ENCODE assay signal across 27 cellular contexts in genomic region chr17:63639125-63639524, GRCh38. TPM values are rescaled to one million over a fixed set of nuclear protein-coding genes. Genes with fewer than 3 reads are reported as not detected.
A peak's percentile ranks its signal among the peaks of the same experiment; 100 is the strongest.
DNase-seq lines count a peak whose midpoint lies in the region; ATAC-seq and TF ChIP-seq lines count a peak whose summit lies in the region.
"Had no signal": no experiment of that assay in that cellular context is flagged by ENCODE, and none has a peak within 500 bp of the region (broad histone marks: within the 10 kb centered on the region; RNA-seq: fewer than 3 reads in every experiment).

No MANE protein-coding gene starts in this region.

- no peaks in the 10 kb centered on the region for H3K27me3 Mint-ChIP-seq in activated T-cell treated with anti-CD3 and anti-CD28 coated beads, Interleukin-2, amount 50 U/mL, for 72 hours (ENCODE audit: low read depth)
- H3K27me3 Mint-ChIP-seq in activated T-cell treated with anti-CD3 and anti-CD28 coated beads, Interleukin-2, amount 50 U/mL, for 4 hours (ENCODE audit: low read depth) = no peaks in the 10 kb centered on the region
- H3K27me3 Mint-ChIP-seq in GM23338 (ENCODE audit: insufficient read depth, low read depth, poor library complexity) = peaks cover 1% of the 10 kb centered on the region
- H3K27me3 Mint-ChIP-seq in activated naive CD8-positive, alpha-beta T cell treated with anti-CD3 and anti-CD28 coated beads for 36 hours = no peaks in the 10 kb centered on the region
- H3K27me3 Mint-ChIP-seq: activated B cell treated with CpG ODN at 0.5 μM for 24 hours; IgD-negative memory B cell; naive B cell; stimulated activated naive B cell treated with anti-CD40 and anti-IgM and Interleukin-4, amounts not matched to agents 10 μg/mL and 1 μg/mL and 100 μg/mL, for 72 hours had no signal

- H3K4me1 ChIP-seq in GM23338 (ENCODE audit: insufficient read depth) (peaks cover 5% of the 10 kb centered on the region), right atrium auricular region (peaks cover 0 to 34% of the 10 kb centered on the region in 2 donors)

- no peaks in the 10 kb centered on the region for H3K36me3 ChIP-seq in GM23338 (ENCODE audit: insufficient read depth)
- H3K36me3 ChIP-seq in right atrium auricular region = peaks cover 44% of the 10 kb centered on the region

- H3K9me3 Mint-ChIP-seq in activated T-cell treated with anti-CD3 and anti-CD28 coated beads, Interleukin-2, amount 50 U/mL, for 72 hours = no peaks in the 10 kb centered on the region
- no peaks in the 10 kb centered on the region for H3K9me3 Mint-ChIP-seq in activated T-cell treated with anti-CD3 and anti-CD28 coated beads, Interleukin-2, amount 50 U/mL, for 4 hours
- no peaks in the 10 kb centered on the region for H3K9me3 Mint-ChIP-seq in GM23338
- H3K9me3 Mint-ChIP-seq in activated naive CD8-positive, alpha-beta T cell treated with anti-CD3 and anti-CD28 coated beads for 36 hours = no peaks in the 10 kb centered on the region
- no peaks in the 10 kb centered on the region for H3K9me3 Mint-ChIP-seq in stimulated activated effector memory CD8-positive, alpha-beta T cell treated with anti-CD3 and anti-CD28 coated beads, Interleukin-12 subunit alpha, Interleukin-12 subunit beta, amount 100 ng/mL, for 72 hours
- H3K9me3 Mint-ChIP-seq: activated B cell treated with CpG ODN at 0.5 μM for 24 hours; IgD-negative memory B cell; naive B cell; stimulated activated naive B cell treated with anti-CD40 and anti-IgM and Interleukin-4, amounts not matched to agents 10 μg/mL and 1 μg/mL and 100 μg/mL, for 72 hours had no signal

- TF ChIP-seq CTCF in GM23338 (conservative IDR thresholded peaks at IDR 0.05; ENCODE audit: low read depth in 2 of 2) (no peak), right atrium auricular region (IDR thresholded peaks at IDR 0.05) (no peak)

- peaks cover 10% of the 10 kb centered on the region for H3K4me1 Mint-ChIP-seq in activated T-cell treated with anti-CD3 and anti-CD28 coated beads, Interleukin-2, amount 50 U/mL, for 72 hours (ENCODE audit: low read depth)
- peaks cover 13% of the 10 kb centered on the region for H3K4me1 Mint-ChIP-seq in activated T-cell treated with anti-CD3 and anti-CD28 coated beads, Interleukin-2, amount 50 U/mL, for 4 hours (ENCODE audit: low read depth)
- H3K4me1 Mint-ChIP-seq in GM23338 = peaks cover 4% of the 10 kb centered on the region
- peaks cover 16% of the 10 kb centered on the region for H3K4me1 Mint-ChIP-seq in activated naive CD8-positive, alpha-beta T cell treated with anti-CD3 and anti-CD28 coated beads for 36 hours
- peaks cover 19% of the 10 kb centered on the region for H3K4me1 Mint-ChIP-seq in stimulated activated effector memory CD8-positive, alpha-beta T cell treated with anti-CD3 and anti-CD28 coated beads, Interleukin-12 subunit alpha, Interleukin-12 subunit beta, amount 100 ng/mL, for 72 hours

- no peaks in the 10 kb centered on the region for H3K9me3 ChIP-seq in right atrium auricular region
- H3K9me3 ChIP-seq: BLaER1, heart right ventricle, suprapubic skin had no signal

- 0 out of 2 replicates have a peak, but pooled peaks cover 2% of the 10 kb centered on the region for H4K20me1 ChIP-seq in GM23338 (replicated peaks; ENCODE audit: insufficient read depth)

- H2AFZ ChIP-seq in GM23338 = no peak overlapping the region

- no peak for ATAC-seq in activated T-cell treated with anti-CD3 and anti-CD28 coated beads, Interleukin-2, amount 50 U/mL, for 72 hours (replicated peaks in 1 of 2)
- ATAC-seq in activated T-cell treated with anti-CD3 and anti-CD28 coated beads, Interleukin-2, amount 50 U/mL, for 4 hours = no peak
- ATAC-seq in GM23338 = no peak
- ATAC-seq in stimulated activated effector memory CD8-positive, alpha-beta T cell treated with anti-CD3 and anti-CD28 coated beads, Interleukin-12 subunit alpha, Interleukin-12 subunit beta, amount 100 ng/mL, for 72 hours = no peak
- no peak for ATAC-seq in HG03025 (IDR thresholded peaks at IDR 0.05; ENCODE audit: low FRiP score, unreplicated experiment)
- ATAC-seq: heart right ventricle; PC-3; stimulated activated naive B cell treated with anti-CD40 and anti-IgM and Interleukin-4, amounts not matched to agents 10 μg/mL and 1 μg/mL and 100 μg/mL, for 72 hours had no signal

- no peaks in the 10 kb centered on the region for H3K9me2 ChIP-seq in GM23338 (ENCODE audit: insufficient read depth)

- H3K4me3 Mint-ChIP-seq in activated T-cell treated with anti-CD3 and anti-CD28 coated beads, Interleukin-2, amount 50 U/mL, for 72 hours = no peak overlapping the region
- no peak overlapping the region for H3K4me3 Mint-ChIP-seq in activated T-cell treated with anti-CD3 and anti-CD28 coated beads, Interleukin-2, amount 50 U/mL, for 4 hours
- H3K4me3 Mint-ChIP-seq in GM23338 = no peak overlapping the region
- H3K4me3 Mint-ChIP-seq in activated naive CD8-positive, alpha-beta T cell treated with anti-CD3 and anti-CD28 coated beads for 36 hours = no peak overlapping the region
- no peak overlapping the region for H3K4me3 Mint-ChIP-seq in stimulated activated effector memory CD8-positive, alpha-beta T cell treated with anti-CD3 and anti-CD28 coated beads, Interleukin-12 subunit alpha, Interleukin-12 subunit beta, amount 100 ng/mL, for 72 hours
- H3K4me3 Mint-ChIP-seq: activated B cell treated with CpG ODN at 0.5 μM for 24 hours; IgD-negative memory B cell; stimulated activated naive B cell treated with anti-CD40 and anti-IgM and Interleukin-4, amounts not matched to agents 10 μg/mL and 1 μg/mL and 100 μg/mL, for 72 hours had no signal

- H3K4me2 ChIP-seq in GM23338 = no peak overlapping the region
- H3K4me2 ChIP-seq: BLaER1 had no signal

- H3K79me2 ChIP-seq in GM23338 (replicated peaks; ENCODE audit: insufficient read depth) = no peaks in the 10 kb centered on the region

- peak overlapping the region; percentile 21 for H3K27ac Mint-ChIP-seq in activated T-cell treated with anti-CD3 and anti-CD28 coated beads, Interleukin-2, amount 50 U/mL, for 72 hours
- H3K27ac Mint-ChIP-seq in GM23338 = peak overlapping the region; percentile 1; the same call in 1 of the 2 replicates
- peak overlapping the region; percentile 25 for H3K27ac Mint-ChIP-seq in activated naive CD8-positive, alpha-beta T cell treated with anti-CD3 and anti-CD28 coated beads for 36 hours
- peak overlapping the region; percentile 60 for H3K27ac Mint-ChIP-seq in stimulated activated effector memory CD8-positive, alpha-beta T cell treated with anti-CD3 and anti-CD28 coated beads, Interleukin-12 subunit alpha, Interleukin-12 subunit beta, amount 100 ng/mL, for 72 hours
- H3K27ac Mint-ChIP-seq: activated B cell treated with CpG ODN at 0.5 μM for 24 hours; stimulated activated naive B cell treated with anti-CD40 and anti-IgM and Interleukin-4, amounts not matched to agents 10 μg/mL and 1 μg/mL and 100 μg/mL, for 72 hours had no signal

- H3K36me3 Mint-ChIP-seq in activated T-cell treated with anti-CD3 and anti-CD28 coated beads, Interleukin-2, amount 50 U/mL, for 72 hours (ENCODE audit: insufficient read depth in 2 of 2) = peaks cover 0 to 4% of the 10 kb centered on the region in 2 donors
- peaks cover 25% of the 10 kb centered on the region for H3K36me3 Mint-ChIP-seq in activated T-cell treated with anti-CD3 and anti-CD28 coated beads, Interleukin-2, amount 50 U/mL, for 4 hours (ENCODE audit: insufficient read depth)
- peaks cover 8% of the 10 kb centered on the region; the same call in 2 of the 3 replicates for H3K36me3 Mint-ChIP-seq in GM23338 (ENCODE audit: low read depth)
- peaks cover 6% of the 10 kb centered on the region for H3K36me3 Mint-ChIP-seq in activated naive CD8-positive, alpha-beta T cell treated with anti-CD3 and anti-CD28 coated beads for 36 hours
- peaks cover 43% of the 10 kb centered on the region for H3K36me3 Mint-ChIP-seq in stimulated activated effector memory CD8-positive, alpha-beta T cell treated with anti-CD3 and anti-CD28 coated beads, Interleukin-12 subunit alpha, Interleukin-12 subunit beta, amount 100 ng/mL, for 72 hours

- H3K27ac ChIP-seq in GM23338 (ENCODE audit: low read depth) (0 out of 2 replicates have a peak overlapping the region, but pooled peaks have one; percentile 9), right atrium auricular region (no peak overlapping the region)
- H3K27ac ChIP-seq: BLaER1, suprapubic skin had no signal

- H3K4me3 ChIP-seq in GM23338 (no peak overlapping the region), right atrium auricular region (no peak overlapping the region)
- H3K4me3 ChIP-seq: BLaER1, heart right ventricle, suprapubic skin had no signal

- H3K27me3 ChIP-seq in GM23338 (ENCODE audit: insufficient read depth) = no peaks in the 10 kb centered on the region
- H3K27me3 ChIP-seq in right atrium auricular region = no peaks in the 10 kb centered on the region
- H3K27me3 ChIP-seq: BLaER1, heart right ventricle, suprapubic skin had no signal

- no peak for DNase-seq in activated T-cell treated with anti-CD3 and anti-CD28 coated beads, Interleukin-2, amount 50 U/mL, for 72 hours
- DNase-seq in activated T-cell treated with anti-CD3 and anti-CD28 coated beads, Interleukin-2, amount 50 U/mL, for 4 hours = no peak
- DNase-seq in GM23338 (ENCODE audit: low spot score) (no peak), right atrium auricular region (ENCODE audit: low spot score) (no peak)
- no peak for DNase-seq in activated naive CD8-positive, alpha-beta T cell treated with anti-CD3 and anti-CD28 coated beads for 36 hours
- no peak for DNase-seq in stimulated activated effector memory CD8-positive, alpha-beta T cell treated with anti-CD3 and anti-CD28 coated beads, Interleukin-12 subunit alpha, Interleukin-12 subunit beta, amount 100 ng/mL, for 72 hours (ENCODE audit: low spot score in 2 of 2)
- DNase-seq: ACHN; activated B cell treated with CpG ODN at 0.5 μM for 24 hours; activated CD8-positive, alpha-beta memory T cell treated with anti-CD3 and anti-CD28 coated beads for 24 hours; cerebellar nuclear complex; effector CD4-positive, alpha-beta T cell; erythroblast; foreskin fibroblast; heart right ventricle; mesenchymal stem cell; naive B cell; NCI-H1105; NCI-H2081; NCI-H446; PC-3; retina; Right ventricle myocardium superior; stimulated activated naive B cell treated with anti-CD40 and anti-IgM and Interleukin-4, amounts not matched to agents 10 μg/mL and 1 μg/mL and 100 μg/mL, for 72 hours had no signal

- H3F3A ChIP-seq in GM23338 (replicated peaks; ENCODE audit: low read depth) = no peaks in the 10 kb centered on the region

RNA-seq across cellular contexts. Expression of gene MAP3K3, which starts 16.9 kb away (rescaled TPM):
- total RNA-seq in activated T-cell treated with anti-CD3 and anti-CD28 coated beads, Interleukin-2, amount 50 U/mL, for 72 hours = 10 to 100 TPM; 34.9 to 46.8 TPM
- 10 to 100 TPM; 17.9 to 21.6 (median 17.9) TPM for total RNA-seq in activated T-cell treated with anti-CD3 and anti-CD28 coated beads, Interleukin-2, amount 50 U/mL, for 4 hours
- 22.2 and 24.6 TPM in 2 replicates for total RNA-seq in GM23338 (2014; rRNA removed; shearing (Covaris generic))
- polyA plus RNA-seq in GM23338 (2016; fragmentation: Nextera tagmentation; extraction: Ambion mirVana) = 6.1 and 7.3 TPM in 2 replicates
- total RNA-seq in activated naive CD8-positive, alpha-beta T cell treated with anti-CD3 and anti-CD28 coated beads for 36 hours = 10 to 100 TPM; 20.1 to 20.8 TPM
- total RNA-seq in right atrium auricular region = 10 to 100 TPM; 38.2 to 94.7 TPM

RNA-seq across cellular contexts. Expression of gene TACO1, which starts 38.4 kb away (rescaled TPM):
- total RNA-seq in activated T-cell treated with anti-CD3 and anti-CD28 coated beads, Interleukin-2, amount 50 U/mL, for 72 hours = 10 to 100 TPM; 32.7 to 35.1 TPM
- 10 to 100 TPM; 38.9 to 47.0 (median 40.7) TPM for total RNA-seq in activated T-cell treated with anti-CD3 and anti-CD28 coated beads, Interleukin-2, amount 50 U/mL, for 4 hours
- total RNA-seq in GM23338 (2014; rRNA removed; shearing (Covaris generic)) = 10.6 and 15.4 TPM in 2 replicates
- polyA plus RNA-seq in GM23338 (2016; fragmentation: Nextera tagmentation; extraction: Ambion mirVana) = 19.9 and 21.9 TPM in 2 replicates
- total RNA-seq in activated naive CD8-positive, alpha-beta T cell treated with anti-CD3 and anti-CD28 coated beads for 36 hours = 10 to 100 TPM; 38.3 to 39.6 TPM
- 10 to 100 TPM; 18.2 to 27.7 TPM for total RNA-seq in right atrium auricular region

Comparison
In these comparisons a context has a peak if more than half of its experiments do, and no peak if none do; other contexts are left out.
1. H3K27ac Mint-ChIP-seq: peak in every context shown above with its lines; median percentile 60 in stimulated activated effector memory CD8-positive, alpha-beta T cell treated with anti-CD3 and anti-CD28 coated beads, Interleukin-12 subunit alpha, Interleukin-12 subunit beta, amount 100 ng/mL, for 72 hours; 25 in activated naive CD8-positive, alpha-beta T cell treated with anti-CD3 and anti-CD28 coated beads for 36 hours; 21 in activated T-cell treated with anti-CD3 and anti-CD28 coated beads, Interleukin-2, amount 50 U/mL, for 72 hours; 1 in GM23338.